In genomic region chr10:45419673-45420020, GRCh38 we compare ENCODE assay signal across 8 cellular contexts. TPM values are rescaled to one million over a fixed set of nuclear protein-coding genes. Genes with fewer than 3 reads are reported as not detected.
A peak's percentile ranks its signal among the peaks of the same experiment; 100 is the strongest.
DNase-seq lines count a peak whose midpoint lies in the region; ATAC-seq and TF ChIP-seq lines count a peak whose summit lies in the region.

No MANE protein-coding gene starts in this region.

- H3K27me3 ChIP-seq in iPS-15b (ENCODE audit: control insufficient read depth, insufficient read depth, low read length) (peaks cover 2% of the 10 kb centered on the region), spleen (replicated peaks in 1 of 7) (no peaks in the 10 kb centered on the region), PC-9 (ENCODE audit: insufficient read depth, low read depth) (no peaks in the 10 kb centered on the region)

- H3K9me3 ChIP-seq in iPS-15b (ENCODE audit: control insufficient read depth, insufficient read depth, low read length) (no peaks in the 10 kb centered on the region), spleen (no peaks in the 10 kb centered on the region), PC-9 (ENCODE audit: insufficient read depth, low read depth) (no peaks in the 10 kb centered on the region)

- H3K4me3 Mint-ChIP-seq in activated T-helper 1 cell treated with anti-CD3 and anti-CD28 coated beads, Interleukin-12 subunit alpha, Interleukin-12 subunit beta, Interleukin-2, Interleukin-4 antibody, amounts not matched to agents 30 ng/mL and 10 ng/mL and 1 ng/mL, durations not matched to agents 14 hours and 24 hours and 36 hours, result peak overlapping the region; percentile 96

- peaks cover 81% of the 10 kb centered on the region for H3K4me1 Mint-ChIP-seq in activated T-helper 1 cell treated with anti-CD3 and anti-CD28 coated beads, Interleukin-12 subunit alpha, Interleukin-12 subunit beta, Interleukin-2, Interleukin-4 antibody, amounts not matched to agents 30 ng/mL and 10 ng/mL and 1 ng/mL, durations not matched to agents 14 hours and 24 hours and 36 hours (ENCODE audit: low read depth)

- POLR2A ChIA-PET in PC-9 (lab: Charles Lee; ENCODE audit: unreplicated experiment), result no interaction called here

- no peaks in the 10 kb centered on the region for H3F3A ChIP-seq in PC-9 (ENCODE audit: insufficient read depth, low read depth)

- no peak for TF ChIP-seq POLR2A in spleen (IDR thresholded peaks at IDR 0.05)

- intact Hi-C loops in activated T-helper 1 cell treated with anti-CD3 and anti-CD28 coated beads, Interleukin-12 subunit alpha, Interleukin-12 subunit beta, Interleukin-2, Interleukin-4 antibody, amounts not matched to agents 30 ng/mL and 10 ng/mL and 1 ng/mL, durations not matched to agents 14 hours and 24 hours and 36 hours (cut with micrococcal nuclease), result loop anchor here (1.0 to 2.0 kb wide), 7 partner anchors 46 to 603 kb away; no protein-coding TSS in a partner anchor
- intact Hi-C loops in spleen (cut with DNase I; ENCODE audit: low total_unique reads), result no loop called here
- intact Hi-C loops in PC-9 (cut with micrococcal nuclease; ENCODE audit: unreplicated experiment), result no loop called here

- H4K20me1 ChIP-seq in PC-9 (ENCODE audit: insufficient read depth), result no peaks in the 10 kb centered on the region

- CTCF ChIA-PET in PC-9 (lab: Charles Lee), result no interaction called here

- no peaks in the 10 kb centered on the region for H3K9me3 Mint-ChIP-seq in activated T-helper 1 cell treated with anti-CD3 and anti-CD28 coated beads, Interleukin-12 subunit alpha, Interleukin-12 subunit beta, Interleukin-2, Interleukin-4 antibody, amounts not matched to agents 30 ng/mL and 10 ng/mL and 1 ng/mL, durations not matched to agents 14 hours and 24 hours and 36 hours

- peaks cover 14% of the 10 kb centered on the region for H3K36me3 Mint-ChIP-seq in activated T-helper 1 cell treated with anti-CD3 and anti-CD28 coated beads, Interleukin-12 subunit alpha, Interleukin-12 subunit beta, Interleukin-2, Interleukin-4 antibody, amounts not matched to agents 30 ng/mL and 10 ng/mL and 1 ng/mL, durations not matched to agents 14 hours and 24 hours and 36 hours (ENCODE audit: low read depth)

- WGBS in spleen, 5 donors, result 10 to 19% (median 11%) methylated on average over 11 of the region's 11 CpGs

- peak overlapping the region; percentile 98 for H3K27ac Mint-ChIP-seq in activated T-helper 1 cell treated with anti-CD3 and anti-CD28 coated beads, Interleukin-12 subunit alpha, Interleukin-12 subunit beta, Interleukin-2, Interleukin-4 antibody, amounts not matched to agents 30 ng/mL and 10 ng/mL and 1 ng/mL, durations not matched to agents 14 hours and 24 hours and 36 hours

- no peak overlapping the region for H2AFZ ChIP-seq in PC-9

- H3K9me2 ChIP-seq in PC-9 (ENCODE audit: insufficient read depth), result no peaks in the 10 kb centered on the region

- H3K79me2 ChIP-seq in PC-9 (ENCODE audit: low read depth), result no peaks in the 10 kb centered on the region

- H3K27ac ChIP-seq in spleen (peak overlapping the region; percentile 84 to 98 (median 94)), PC-9 (no peak overlapping the region)

- ATAC-seq in HG02852 (IDR thresholded peaks at IDR 0.05; ENCODE audit: unreplicated experiment), result no peak

- DNase-seq in AG09309 (ENCODE audit: low read depth) (no peak), GM20000 (ENCODE audit: low spot score) (peak; percentile 36), spleen (no peak), PC-9 (no peak)
- DNase-seq in activated T-helper 1 cell treated with anti-CD3 and anti-CD28 coated beads, Interleukin-12 subunit alpha, Interleukin-12 subunit beta, Interleukin-2, Interleukin-4 antibody, amounts not matched to agents 30 ng/mL and 10 ng/mL and 1 ng/mL, durations not matched to agents 14 hours and 24 hours and 36 hours (ENCODE audit: low spot score), result no peak
- no peak for DNase-seq in NK-92 treated with Interleukin-12 subunit alpha and Interleukin-12 subunit beta, amount 100 ng/mL, for 24 hours (lab: John Stamatoyannopoulos, UW)

- H3K4me1 ChIP-seq in iPS-15b (ENCODE audit: control insufficient read depth, insufficient read depth, low read length) (no peaks in the 10 kb centered on the region), spleen (peaks cover 27 to 79% (median 45%) of the 10 kb centered on the region in 6 donors), PC-9 (replicated peaks; ENCODE audit: insufficient read depth) (no peaks in the 10 kb centered on the region)

- no peaks in the 10 kb centered on the region for H3K36me3 ChIP-seq in iPS-15b (ENCODE audit: control insufficient read depth, insufficient read depth, low read length)
- peaks cover 0 to 47% (median 2%) of the 10 kb centered on the region in 6 donors for H3K36me3 ChIP-seq in spleen
- H3K36me3 ChIP-seq in PC-9 (ENCODE audit: low read depth), result no peaks in the 10 kb centered on the region

- H3K9ac ChIP-seq in iPS-15b (ENCODE audit: low read depth, low read length), result peak overlapping the region; percentile 63

- H3K27me3 Mint-ChIP-seq in activated T-helper 1 cell treated with anti-CD3 and anti-CD28 coated beads, Interleukin-12 subunit alpha, Interleukin-12 subunit beta, Interleukin-2, Interleukin-4 antibody, amounts not matched to agents 30 ng/mL and 10 ng/mL and 1 ng/mL, durations not matched to agents 14 hours and 24 hours and 36 hours (ENCODE audit: insufficient read depth), result no peaks in the 10 kb centered on the region

- no TSS peak for BruUV-seq in PC-9 (replicated peaks; lab: Mats Ljungman, UMichigan)

- H3K4me3 ChIP-seq in AG09309 (ENCODE audit: control insufficient read depth, low read depth, low read length), result peak overlapping the region; percentile 68
- H3K4me3 ChIP-seq in iPS-15b (ENCODE audit: low read depth, low read length), result peak overlapping the region; percentile 63
- H3K4me3 ChIP-seq in spleen, result peak overlapping the region; percentile 40 to 78 (median 55)
- no peak overlapping the region for H3K4me3 ChIP-seq in PC-9

- no peak overlapping the region for H3K4me2 ChIP-seq in PC-9

- TF ChIP-seq CTCF in AG09309 (IDR thresholded peaks at IDR 0.05; ENCODE audit: control insufficient read depth, insufficient read depth, low read depth, low read length, missing control alignments), result no peak
- TF ChIP-seq CTCF in GM20000 (IDR thresholded peaks at IDR 0.05; ENCODE audit: extremely low read depth, missing control alignments), result no peak
- no peak for TF ChIP-seq CTCF in spleen (IDR thresholded peaks at IDR 0.05 in 8 of 11, conservative IDR thresholded peaks at IDR 0.05 in 3 of 11)
- no peak for TF ChIP-seq CTCF in PC-9 (conservative IDR thresholded peaks at IDR 0.05)

RNA-seq across cellular contexts. Expression of gene ALOX5, which starts 45.6 kb away (rescaled TPM):
- total RNA-seq in activated T-helper 1 cell treated with anti-CD3 and anti-CD28 coated beads, Interleukin-12 subunit alpha, Interleukin-12 subunit beta, Interleukin-2, Interleukin-4 antibody, amounts not matched to agents 30 ng/mL and 10 ng/mL and 1 ng/mL, durations not matched to agents 14 hours and 24 hours and 36 hours, result 2.9 and 3.1 TPM in 2 replicates
- total RNA-seq in spleen, result 100 to 1,000 TPM in 6 of 7 donors, 10 to 100 TPM in 1; 87.2 to 357 (median 168) TPM
- polyA plus RNA-seq in spleen, result 100 to 1,000 TPM in 2 of 3 donors, 10 to 100 TPM in 1; 69.3 to 184 (median 119) TPM
- total RNA-seq in PC-9 (2021), result 66.5 and 86.8 TPM in 2 replicates

Comparison
In these comparisons a context has a peak if more than half of its experiments do, and no peak if none do; other contexts are left out.
1. RNA of gene ALOX5, which starts 45.6 kb away (total RNA-seq): 87.2 to 357 TPM in spleen and 66.5 to 86.8 TPM in PC-9; 2.9 to 3.1 TPM in activated T-helper 1 cell treated with anti-CD3 and anti-CD28 coated beads, Interleukin-12 subunit alpha, Interleukin-12 subunit beta, Interleukin-2, Interleukin-4 antibody, amounts not matched to agents 30 ng/mL and 10 ng/mL and 1 ng/mL, durations not matched to agents 14 hours and 24 hours and 36 hours; every median in the first group is over 10 times any median in the second.